In genomic region chr19:34675919-34676318, GRCh38 we compare ENCODE assay signal across 19 cellular contexts. TPM values are rescaled to one million over a fixed set of nuclear protein-coding genes. Genes with fewer than 3 reads are reported as not detected.
A peak's percentile ranks its signal among the peaks of the same experiment; 100 is the strongest.
DNase-seq lines count a peak whose midpoint lies in the region; ATAC-seq, FAIRE-seq and TF ChIP-seq lines count a peak whose summit lies in the region.
"Had no signal": no experiment of that assay in that cellular context is flagged by ENCODE, and none has a peak within 500 bp of the region (broad histone marks: within the 10 kb centered on the region; RNA-seq: fewer than 3 reads in every experiment).

No MANE protein-coding gene starts in this region.

- H4K8ac ChIP-seq in neuronal stem cell (ENCODE audit: low read depth, low read length) = no peak overlapping the region

- in situ Hi-C loops in GM23248 (cut with MboI) (no loop called here), K562 (cut with MboI) (no loop called here)

- no peak overlapping the region for H3K27ac ChIP-seq in BLaER1 treated with 17β-estradiol and CSF1 and Interleukin-3, amounts not matched to agents 10 nM and 100 nM
- H3K27ac ChIP-seq in GM23248 (no peak overlapping the region), K562 (ENCODE audit: extremely low read depth, low read depth, low read length) (no peak overlapping the region), neuronal stem cell (replicated peaks; ENCODE audit: low read length) (no peak overlapping the region)
- H3K27ac ChIP-seq: brain microvascular endothelial cell had no signal

- POLR2A ChIA-PET in K562 (lab: Yijun Ruan, JAX) = interaction anchor here (0.7 to 1.0 kb wide), 3 partner anchors 9 to 46 kb away, joined by 3 to 5 read pairs (median 4); no protein-coding TSS in a partner anchor

- H3K4me1 ChIP-seq in BLaER1 treated with 17β-estradiol and CSF1 and Interleukin-3, amounts not matched to agents 10 nM and 100 nM = peaks cover 11 to 33% (median 19%) of the 10 kb centered on the region in 10 experiments; a peak in 17 of 20 replicates
- H3K4me1 ChIP-seq in GM23248 (ENCODE audit: insufficient read depth) (peaks cover 4% of the 10 kb centered on the region; the same call in 1 of the 2 replicates), K562 (replicated peaks in 1 of 2; ENCODE audit: control insufficient read depth in 2 of 2, insufficient read depth in 2 of 2, low read length in 2 of 2) (peaks cover 0 to 6% of the 10 kb centered on the region in 2 experiments; a peak in 1 of 5 replicates), neuronal stem cell (ENCODE audit: control insufficient read depth in 2 of 2, insufficient read depth in 1 of 2, low read depth in 1 of 2, low read length in 2 of 2) (peaks cover 2 to 6% of the 10 kb centered on the region in 2 donors)
- H3K4me1 ChIP-seq: BE2C had no signal

- H3K18ac ChIP-seq in neuronal stem cell (ENCODE audit: low read length) = no peak overlapping the region

- TF ChIP-seq POLR2A in K562 (conservative IDR thresholded peaks at IDR 0.05) = no peak

- no peak overlapping the region for H2AK5ac ChIP-seq in neuronal stem cell (ENCODE audit: low read depth, low read length)

- CTCF ChIA-PET in K562 (lab: Yijun Ruan, JAX; ENCODE audit: low intra/inter-chr PET ratio) = no interaction called here

- TF ChIP-seq EP300 in K562 (IDR thresholded peaks at IDR 0.05; ENCODE audit: low read length) = no peak

- no peak overlapping the region for H2BK12ac ChIP-seq in neuronal stem cell (ENCODE audit: low read length)

- no peak for TF ChIP-seq RAD21 in K562 (CRISPR knock-in tag; conservative IDR thresholded peaks at IDR 0.05 in 1 of 2, IDR thresholded peaks at IDR 0.05 in 1 of 2)

- no peaks in the 10 kb centered on the region for H3K27me3 ChIP-seq in BLaER1 treated with 17β-estradiol and CSF1 and Interleukin-3, amounts not matched to agents 10 nM and 100 nM
- H3K27me3 ChIP-seq in GM23248 (replicated peaks; ENCODE audit: insufficient read depth) (no peaks in the 10 kb centered on the region), K562 (ENCODE audit: control insufficient read depth in 2 of 2, insufficient read depth in 2 of 2, low read length in 2 of 2) (peaks cover 0 to 15% of the 10 kb centered on the region in 2 experiments; a peak in 2 of 5 replicates), neuronal stem cell (ENCODE audit: control insufficient read depth in 3 of 3, insufficient read depth in 3 of 3, low read depth in 1 of 3, low read length in 3 of 3) (no peaks in the 10 kb centered on the region)
- H3K27me3 ChIP-seq: BE2C, brain microvascular endothelial cell had no signal

- H3F3A ChIP-seq in GM23248 (ENCODE audit: insufficient read depth) = no peaks in the 10 kb centered on the region

- H3K36me3 ChIP-seq in BLaER1 treated with 17β-estradiol and CSF1 and Interleukin-3, amounts not matched to agents 10 nM and 100 nM = peaks cover 25 to 28% (median 26%) of the 10 kb centered on the region in 11 experiments
- H3K36me3 ChIP-seq in GM23248 (ENCODE audit: low read depth) (peaks cover 19% of the 10 kb centered on the region), K562 (ENCODE audit: control insufficient read depth, insufficient read depth, low read length) (no peaks in the 10 kb centered on the region), neuronal stem cell (replicated peaks in 1 of 2; ENCODE audit: control insufficient read depth in 2 of 2, insufficient read depth in 2 of 2, low read length in 2 of 2) (peaks cover 11 to 25% of the 10 kb centered on the region in 2 donors)

- no TSS peak for BruUV-seq in K562 (replicated peaks; lab: Mats Ljungman, UMichigan)

- no peaks in the 10 kb centered on the region for H3K9me1 ChIP-seq in K562 (ENCODE audit: control insufficient read depth, insufficient read depth, low read length)

- peak overlapping the region in 8 of 11 experiments; percentile 10 to 86 (median 84); a peak in 7 of 22 replicates for H3K4me2 ChIP-seq in BLaER1 treated with 17β-estradiol and CSF1 and Interleukin-3, amounts not matched to agents 10 nM and 100 nM
- H3K4me2 ChIP-seq in GM23248 (ENCODE audit: unreplicated experiment) = no peak overlapping the region
- peak overlapping the region; percentile 18; the same call in 1 of the 2 replicates for H3K4me2 ChIP-seq in K562 (ENCODE audit: insufficient read depth, low read length)
- H3K4me2 ChIP-seq in neuronal stem cell (ENCODE audit: insufficient read depth, low read length, poor library complexity, severe bottlenecking) = no peak overlapping the region

- no peak overlapping the region for H2BK15ac ChIP-seq in neuronal stem cell (ENCODE audit: low read length)

- no peak overlapping the region for H2BK120ac ChIP-seq in neuronal stem cell (ENCODE audit: low read depth, low read length)

- H2AFZ ChIP-seq in GM23248 (peak overlapping the region; percentile 99; the same call in 1 of the 2 replicates), K562 (ENCODE audit: low read depth, low read length) (peak overlapping the region; percentile 53; the same call in 1 of the 2 replicates), neuronal stem cell (ENCODE audit: low read length) (peak overlapping the region; percentile 92)

- no peak overlapping the region for H3K4ac ChIP-seq in neuronal stem cell (ENCODE audit: low read length)

- DNase-seq in GM23248 (no peak), K562 (ENCODE audit: extremely low read depth in 1 of 4, low spot score in 3 of 4) (no peak), neuronal stem cell (ENCODE audit: low spot score) (no peak), NCI-H1105 treated with DMSO at 0.1 percent for 48 hours (lab: John Stamatoyannopoulos, UW) (no peak), T1000 (lab: John Stamatoyannopoulos, UW) (no peak)
- DNase-seq: activated CD4-positive, alpha-beta T cell treated with anti-CD3 and anti-CD28 coated beads for 48 hours; activated naive CD4-positive, alpha-beta T cell treated with Interleukin-2 at 50 U/mL for 16 hours; activated T-cell treated with anti-CD3 and anti-CD28 coated beads for 4 hours; BE2C; brain microvascular endothelial cell; cortex of kidney; NCI-H146; NCI-H774; SK-N-SH; stimulated activated naive CD4-positive, alpha-beta T cell had no signal

- H3K9ac ChIP-seq in BLaER1 treated with 17β-estradiol and CSF1 and Interleukin-3, amounts not matched to agents 10 nM and 100 nM = no peak overlapping the region
- H3K9ac ChIP-seq in GM23248 = no peak overlapping the region
- H3K9ac ChIP-seq in K562 (ENCODE audit: insufficient read depth in 1 of 2, low read depth in 2 of 2, low read length in 2 of 2) = no peak overlapping the region
- H3K9ac ChIP-seq in neuronal stem cell (ENCODE audit: low read depth, low read length, poor library complexity) = no peak overlapping the region

- peak overlapping the region in 2 of 10 experiments; percentile 72 to 73; a peak in 4 of 20 replicates for H3K4me3 ChIP-seq in BLaER1 treated with 17β-estradiol and CSF1 and Interleukin-3, amounts not matched to agents 10 nM and 100 nM
- H3K4me3 ChIP-seq in GM23248 (no peak overlapping the region), K562 (no peak overlapping the region), neuronal stem cell (ENCODE audit: low read length in 2 of 2) (peak overlapping the region in 1 of 2 donors; percentile 69)

- TF ChIP-seq CTCF in K562 (IDR thresholded peaks at IDR 0.05 in 2 of 3, conservative IDR thresholded peaks at IDR 0.05 in 1 of 3; ENCODE audit: insufficient read depth in 2 of 3, low read depth in 1 of 3, low read length in 3 of 3) = no peak

- H4K20me1 ChIP-seq in BLaER1 treated with 17β-estradiol and CSF1 and Interleukin-3, amounts not matched to agents 10 nM and 100 nM = no peaks in the 10 kb centered on the region
- H4K20me1 ChIP-seq in GM23248 (ENCODE audit: insufficient read depth) = no peaks in the 10 kb centered on the region
- H4K20me1 ChIP-seq in K562 (replicated peaks; ENCODE audit: control insufficient read depth, insufficient read depth, low read length) = no peaks in the 10 kb centered on the region

- intact Hi-C loops in K562 (cut with micrococcal nuclease) = no loop called here

- WGBS in GM23248 (ENCODE audit: low coverage in 1 of 2, low lambda C conversion rate in 2 of 2, missing lambda C conversion rate in 2 of 2), 2 experiments = 95 to 97% methylated on average over 9 of the region's 9 CpGs
- WGBS in K562 (ENCODE audit: insufficient coverage, low coverage, missing lambda C conversion rate) = 15% methylated on average over 9 of the region's 9 CpGs
- WGBS in neuronal stem cell (ENCODE audit: extremely low coverage in 2 of 2, insufficient read length in 2 of 2, insufficient replicate concordance in 1 of 2), 2 donors = no CpG with 5 or more reads among the region's 9 CpGs

- H2BK5ac ChIP-seq in neuronal stem cell (ENCODE audit: low read length) = peak overlapping the region; percentile 27

- no peaks in the 10 kb centered on the region for H3K79me1 ChIP-seq in neuronal stem cell (ENCODE audit: low read depth, low read length)

- H3K9me3 ChIP-seq in BLaER1 treated with 17β-estradiol and CSF1 and Interleukin-3, amounts not matched to agents 10 nM and 100 nM (replicated peaks in 1 of 11) = peaks cover 37 to 47% (median 45%) of the 10 kb centered on the region in 11 experiments
- H3K9me3 ChIP-seq in GM23248 (ENCODE audit: low read depth) (no peaks in the 10 kb centered on the region), K562 (replicated peaks; ENCODE audit: control insufficient read depth, insufficient read depth, low read depth, low read length) (no peaks in the 10 kb centered on the region), neuronal stem cell (replicated peaks in 1 of 2; ENCODE audit: control insufficient read depth in 2 of 2, insufficient read depth in 1 of 2, low read depth in 1 of 2, low read length in 2 of 2) (peaks cover 5 to 27% of the 10 kb centered on the region in 2 donors)
- H3K9me3 ChIP-seq: BE2C, SK-N-SH had no signal

- H4K91ac ChIP-seq in neuronal stem cell (ENCODE audit: low read depth, low read length, poor library complexity) = no peak overlapping the region

- H3K79me2 ChIP-seq in GM23248 (ENCODE audit: insufficient read depth) = peaks cover 29% of the 10 kb centered on the region
- H3K79me2 ChIP-seq in K562 (ENCODE audit: control insufficient read depth, insufficient read depth, low read length) = no peaks in the 10 kb centered on the region

- no peak for ATAC-seq in K562
- ATAC-seq in GM19023 (IDR thresholded peaks at IDR 0.05; ENCODE audit: unreplicated experiment) = no peak
- ATAC-seq: Panc1 had no signal

- no peak for FAIRE-seq in K562 (lab: Jason Lieb, UNC)
- FAIRE-seq: HTR-8/SVneo had no signal

- H3K9me2 ChIP-seq in GM23248 (ENCODE audit: insufficient read depth) = no peaks in the 10 kb centered on the region
- H3K9me2 ChIP-seq: SK-N-SH had no signal

- no peak overlapping the region for H3K23ac ChIP-seq in neuronal stem cell (ENCODE audit: low read depth, low read length, poor library complexity)

- H3K14ac ChIP-seq in neuronal stem cell (ENCODE audit: low read length) = no peak overlapping the region

RNA-seq across cellular contexts. Expression of gene SCGB2B2, which starts 1.0 kb away (rescaled TPM):
- total RNA-seq in GM23248 (2014; rRNA removed; shearing (Covaris generic)) = not detected in 2 replicates
- polyA plus RNA-seq in GM23248 (2016; fragmentation: Nextera tagmentation; extraction: Ambion mirVana) (not detected in 2 replicates), K562 (2011; rRNA removed) (not detected in 2 replicates), K562 (2014; fragmentation: Illumina TruSeq; extraction: Trizol) (not detected in 2 replicates), K562 (2014; fragmentation: Nextera tagmentation; extraction: Ambion mirVana) (not detected), K562 (2014; rRNA removed) (not detected in 2 replicates)
- total RNA-seq in K562 (2011; cell fraction: chromatin; rRNA removed; ENCODE audit: low replicate concordance) = 0.12 and 0.65 TPM in 2 replicates
- total RNA-seq in K562 (2011; cell fraction: nucleolus; rRNA removed) = not detected in 2 replicates
- total RNA-seq in K562 (2011; cell fraction: nucleoplasm; rRNA removed) = 0.23 and 0.37 TPM in 2 replicates
- total RNA-seq in K562 (2014; rRNA removed) (0.20 TPM in 1 of 2 replicates, not detected in the other), K562 (2014; rRNA removed; fragmentation: Illumina TruSeq; extraction: Trizol) (not detected in 2 replicates), K562 (2015; rRNA removed; fragmentation: Illumina TruSeq; extraction: Trizol) (0.08 TPM in 1 of 2 replicates, not detected in the other), K562 (2021) (not detected in 2 replicates)
- polyA plus RNA-seq in K562 (2011; cell fraction: cytosol; rRNA removed) = not detected in 2 replicates
- not detected in 2 replicates for polyA plus RNA-seq in K562 (2011; cell fraction: nucleus; rRNA removed)
- polyA plus RNA-seq in K562 (2012) = 0.09 and 0.29 TPM in 2 replicates
- not detected in 2 replicates for polyA minus RNA-seq in K562 (2011; rRNA and poly(A)+ RNA removed)
- polyA minus RNA-seq in K562 (2011; cell fraction: cytosol; rRNA and poly(A)+ RNA removed) = not detected in 2 replicates
- not detected in 2 replicates for polyA minus RNA-seq in K562 (2011; cell fraction: nucleus; rRNA and poly(A)+ RNA removed)
- polyA plus RNA-seq in neuronal stem cell (2013, experiment 1 of 2) = 0.06 TPM
- 0.03 TPM for polyA plus RNA-seq in neuronal stem cell (2013, experiment 2 of 2)

RNA-seq across cellular contexts. Expression of gene ZNF302, which starts 1.6 kb away (rescaled TPM):
- total RNA-seq in GM23248 (2014; rRNA removed; shearing (Covaris generic)) = 18.4 and 23.9 TPM in 2 replicates
- polyA plus RNA-seq in GM23248 (2016; fragmentation: Nextera tagmentation; extraction: Ambion mirVana) (20.5 and 23.9 TPM in 2 replicates), K562 (2011; rRNA removed) (0.09 and 0.95 TPM in 2 replicates), K562 (2014; fragmentation: Illumina TruSeq; extraction: Trizol) (0.30 and 0.39 TPM in 2 replicates), K562 (2014; fragmentation: Nextera tagmentation; extraction: Ambion mirVana) (under 1 TPM; 0.08 to 0.10 TPM), K562 (2014; rRNA removed) (0.22 and 1.0 TPM in 2 replicates)
- total RNA-seq in K562 (2011; cell fraction: chromatin; rRNA removed; ENCODE audit: low replicate concordance) = 0.21 and 1.0 TPM in 2 replicates
- total RNA-seq in K562 (2011; cell fraction: nucleolus; rRNA removed) = 0.33 and 0.53 TPM in 2 replicates
- total RNA-seq in K562 (2011; cell fraction: nucleoplasm; rRNA removed) = 1.1 TPM in 2 replicates
- total RNA-seq in K562 (2014; rRNA removed) (0.20 TPM in 1 of 2 replicates, not detected in the other), K562 (2014; rRNA removed; fragmentation: Illumina TruSeq; extraction: Trizol) (0.29 and 0.44 TPM in 2 replicates), K562 (2015; rRNA removed; fragmentation: Illumina TruSeq; extraction: Trizol) (0.18 and 0.19 TPM in 2 replicates), K562 (2021) (0.24 and 0.56 TPM in 2 replicates)
- 0.01 and 0.03 TPM in 2 replicates for polyA plus RNA-seq in K562 (2011; cell fraction: cytosol; rRNA removed)
- 0.39 and 0.97 TPM in 2 replicates for polyA plus RNA-seq in K562 (2011; cell fraction: nucleus; rRNA removed)
- polyA plus RNA-seq in K562 (2012) = 0.33 and 0.62 TPM in 2 replicates
- 0.15 and 0.32 TPM in 2 replicates for polyA minus RNA-seq in K562 (2011; rRNA and poly(A)+ RNA removed)
- not detected in 2 replicates for polyA minus RNA-seq in K562 (2011; cell fraction: cytosol; rRNA and poly(A)+ RNA removed)
- polyA minus RNA-seq in K562 (2011; cell fraction: nucleus; rRNA and poly(A)+ RNA removed) = 0.11 and 0.13 TPM in 2 replicates
- polyA plus RNA-seq in neuronal stem cell (2013, experiment 1 of 2) = 27.5 TPM
- 28.6 TPM for polyA plus RNA-seq in neuronal stem cell (2013, experiment 2 of 2)

RNA-seq across cellular contexts. Expression of gene ZNF181, which starts 58.1 kb away (rescaled TPM):
- total RNA-seq in GM23248 (2014; rRNA removed; shearing (Covaris generic)) = 9.4 and 18.6 TPM in 2 replicates
- polyA plus RNA-seq in GM23248 (2016; fragmentation: Nextera tagmentation; extraction: Ambion mirVana) (11.0 and 12.5 TPM in 2 replicates), K562 (2011; rRNA removed) (10.1 and 14.3 TPM in 2 replicates), K562 (2014; fragmentation: Illumina TruSeq; extraction: Trizol) (11.7 and 11.8 TPM in 2 replicates), K562 (2014; fragmentation: Nextera tagmentation; extraction: Ambion mirVana) (1 to 10 TPM; 4.3 to 6.9 TPM), K562 (2014; rRNA removed) (14.1 and 20.3 TPM in 2 replicates)
- total RNA-seq in K562 (2011; cell fraction: chromatin; rRNA removed; ENCODE audit: low replicate concordance) = 4.5 and 12.5 TPM in 2 replicates
- total RNA-seq in K562 (2011; cell fraction: nucleolus; rRNA removed) = 5.5 and 6.7 TPM in 2 replicates
- total RNA-seq in K562 (2011; cell fraction: nucleoplasm; rRNA removed) = 6.6 and 6.7 TPM in 2 replicates
- total RNA-seq in K562 (2014; rRNA removed) (8.4 and 13.6 TPM in 2 replicates), K562 (2014; rRNA removed; fragmentation: Illumina TruSeq; extraction: Trizol) (12.5 and 12.6 TPM in 2 replicates), K562 (2015; rRNA removed; fragmentation: Illumina TruSeq; extraction: Trizol) (11.5 and 12.1 TPM in 2 replicates), K562 (2021) (9.4 and 10.1 TPM in 2 replicates)
- polyA plus RNA-seq in K562 (2011; cell fraction: cytosol; rRNA removed) = 4.5 and 4.6 TPM in 2 replicates
- polyA plus RNA-seq in K562 (2011; cell fraction: nucleus; rRNA removed) = 9.1 and 13.9 TPM in 2 replicates
- 6.5 and 7.3 TPM in 2 replicates for polyA plus RNA-seq in K562 (2012)
- polyA minus RNA-seq in K562 (2011; rRNA and poly(A)+ RNA removed) = 9.9 and 13.2 TPM in 2 replicates
- polyA minus RNA-seq in K562 (2011; cell fraction: cytosol; rRNA and poly(A)+ RNA removed) = 3.4 and 3.8 TPM in 2 replicates
- polyA minus RNA-seq in K562 (2011; cell fraction: nucleus; rRNA and poly(A)+ RNA removed) = 10.5 and 16.2 TPM in 2 replicates
- polyA plus RNA-seq in neuronal stem cell (2013, experiment 1 of 2) = 8.5 TPM
- polyA plus RNA-seq in neuronal stem cell (2013, experiment 2 of 2) = 8.0 TPM

Comparison
In these comparisons a context has a peak if more than half of its experiments do, and no peak if none do; other contexts are left out.
1. H3K4me2 ChIP-seq: peak in BLaER1 treated with 17β-estradiol and CSF1 and Interleukin-3, amounts not matched to agents 10 nM and 100 nM (8 of 11) and K562 (single experiment); none in GM23248 (single experiment) and neuronal stem cell (single experiment).
2. Peak in every context shown above with its lines, with median percentiles within 50 percentile points of each other: H2AFZ ChIP-seq.